Comparison of ENCODE assay signal across 8 cellular contexts in the genomic region with DNA sequence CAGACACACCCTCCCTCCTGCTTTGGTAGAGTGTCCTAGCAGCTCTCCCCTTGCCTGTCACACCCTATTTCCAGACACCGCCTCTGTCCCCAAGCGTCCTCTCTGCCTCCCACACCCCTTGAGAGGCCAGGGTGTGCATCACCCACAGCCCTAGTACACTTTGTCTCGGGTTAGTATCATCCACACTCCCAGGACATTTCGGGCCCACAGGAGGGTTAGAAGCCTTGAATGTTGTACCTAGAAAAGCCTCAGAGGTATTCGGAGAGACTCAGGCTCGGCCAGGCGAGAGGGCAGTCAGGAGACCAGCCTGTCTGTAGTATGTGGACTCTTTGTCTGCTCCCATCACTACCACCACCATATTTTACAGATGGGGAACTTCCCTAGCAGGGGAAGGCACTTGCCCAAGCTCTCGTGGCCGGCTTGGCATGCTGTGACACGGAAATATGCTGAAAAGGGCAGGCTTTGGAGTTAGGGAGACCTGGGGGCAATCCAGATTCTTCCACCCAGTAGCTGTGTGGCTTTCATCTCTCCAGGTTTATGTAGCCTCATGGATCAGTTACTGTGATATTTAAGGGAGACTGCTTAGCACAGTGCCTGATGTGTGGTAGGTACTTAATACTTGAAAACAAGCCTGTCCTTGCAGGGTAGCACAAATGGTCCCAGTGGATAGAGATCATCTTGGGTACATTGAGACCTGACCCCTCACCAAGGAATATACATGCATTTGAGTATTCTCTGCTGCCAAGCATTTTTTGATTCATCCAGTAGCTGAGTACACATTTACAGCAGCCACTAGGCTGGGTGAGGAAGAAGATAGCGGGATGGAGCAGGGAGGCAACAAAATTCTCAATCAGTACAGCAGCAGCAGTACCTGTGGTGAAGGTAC. TPM values are rescaled to one million over a fixed set of nuclear protein-coding genes. Genes with fewer than 3 reads are reported as not detected.
DNase-seq lines count a peak whose midpoint lies in the region; ATAC-seq, FAIRE-seq and TF ChIP-seq lines count a peak whose summit lies in the region.

No MANE protein-coding gene starts in this region.

- SMC1A ChIA-PET in GM12878 (lab: Charles Lee; ENCODE audit: uncharacterized antibody, unreplicated experiment) = interaction anchor here (0.6 to 2.2 kb wide), 6 partner anchors 18 to 1810 kb away, joined by 3 to 10 read pairs (median 3); a partner anchor contains a TSS

- peaks cover 7 to 25% of the 10 kb centered on the region in 2 experiments for H3K36me3 ChIP-seq in GM12878 (ENCODE audit: control insufficient read depth in 2 of 2, insufficient read depth in 2 of 2, low read length in 1 of 2)
- H3K36me3 ChIP-seq in lower lobe of right lung = peaks cover 43% of the 10 kb centered on the region

- H3K27ac ChIP-seq in GM12878 (ENCODE audit: control insufficient read depth, insufficient read depth) = peak overlapping the region; percentile 61
- H3K27ac ChIP-seq in lower lobe of right lung = peak overlapping the region; percentile 99

- no peaks in the 10 kb centered on the region for H3K27me3 Mint-ChIP-seq in activated naive CD4-positive, alpha-beta T cell treated with anti-CD3 and anti-CD28 coated beads, Interleukin-2, amount 10 ng/mL, durations not matched to agents 7 days and 5 days
- H3K27me3 Mint-ChIP-seq in type B pancreatic cell = no peaks in the 10 kb centered on the region

- no peaks in the 10 kb centered on the region for H4K20me1 ChIP-seq in GM12878 (ENCODE audit: control insufficient read depth, insufficient read depth)

- BruUV-seq in GM12878 (replicated peaks; lab: Mats Ljungman, UMichigan) = no TSS peak

- intact Hi-C loops in GM12878 (cut with micrococcal nuclease; ENCODE audit: unreplicated experiment) = no loop called here
- intact Hi-C loops in lower lobe of right lung (cut with DNase I) = no loop called here

- H2AFZ ChIP-seq in GM12878 (ENCODE audit: control insufficient read depth, low read depth, low read length) = no peak overlapping the region

- TF ChIP-seq RAD21 in GM12878 (IDR thresholded peaks at IDR 0.05; ENCODE audit: insufficient read depth, low read depth, low read length) = no peak

- peak overlapping the region; percentile 72 for H3K9ac ChIP-seq in GM12878 (ENCODE audit: control insufficient read depth, insufficient read depth, low read length)

- H3K4me3 ChIP-seq in GM12878 (peak overlapping the region; percentile 93), lower lobe of right lung (peak overlapping the region; percentile 95)

- no peaks in the 10 kb centered on the region for H3K27me3 ChIP-seq in GM12878 (replicated peaks in 1 of 2; ENCODE audit: control insufficient read depth in 2 of 2, insufficient read depth in 2 of 2, low read length in 1 of 2)
- H3K27me3 ChIP-seq in lower lobe of right lung (ENCODE audit: low read depth) = no peaks in the 10 kb centered on the region

- peak overlapping the region; percentile 94 for H3K27ac Mint-ChIP-seq in activated naive CD4-positive, alpha-beta T cell treated with anti-CD3 and anti-CD28 coated beads, Interleukin-2, amount 10 ng/mL, durations not matched to agents 7 days and 5 days
- peak overlapping the region; percentile 95 for H3K27ac Mint-ChIP-seq in type B pancreatic cell

- POLR2A ChIA-PET in GM12878 (lab: Charles Lee) = interaction anchor here (0.7 to 3.6 kb wide), 4 partner anchors 8 to 820 kb away, joined by 3 to 42 read pairs (median 6); a partner anchor contains a TSS

- H3K36me3 Mint-ChIP-seq in activated naive CD4-positive, alpha-beta T cell treated with anti-CD3 and anti-CD28 coated beads, Interleukin-2, amount 10 ng/mL, durations not matched to agents 7 days and 5 days = peaks cover 39% of the 10 kb centered on the region
- peaks cover 19% of the 10 kb centered on the region for H3K36me3 Mint-ChIP-seq in type B pancreatic cell

- no peak for TF ChIP-seq EP300 in GM12878 (IDR thresholded peaks at IDR 0.05; ENCODE audit: borderline replicate concordance in 1 of 2, control insufficient read depth in 1 of 2, low read depth in 2 of 2, low read length in 2 of 2)

- TF ChIP-seq CTCF in GM12878 (IDR thresholded peaks at IDR 0.05 in 2 of 3, conservative IDR thresholded peaks at IDR 0.05 in 1 of 3; ENCODE audit: control insufficient read depth in 2 of 3, extremely low read depth in 1 of 3, insufficient read depth in 1 of 3, low read depth in 3 of 3, low read length in 3 of 3) (no peak), lower lobe of right lung (IDR thresholded peaks at IDR 0.05) (no peak), type B pancreatic cell (conservative IDR thresholded peaks at IDR 0.05) (no peak)

- in situ Hi-C loops in GM12878 (cut with MboI) = no loop called here

- RAD21 ChIA-PET in GM12878 (lab: Charles Lee; ENCODE audit: unreplicated experiment) = interaction anchor here (0.8 to 3.6 kb wide), 4 partner anchors 49 to 230 kb away, joined by 3 to 27 read pairs (median 7); a partner anchor contains a TSS

- H3K79me2 ChIP-seq in GM12878 (ENCODE audit: control insufficient read depth, insufficient read depth, low read length) = peaks cover 55% of the 10 kb centered on the region

- WGBS in GM12878 (ENCODE audit: insufficient coverage, insufficient replicate concordance, low lambda C conversion rate, missing lambda C conversion rate) = 57% methylated on average over 11 of the region's 11 CpGs

- peak overlapping the region; percentile 95 for H3K4me2 ChIP-seq in GM12878 (ENCODE audit: control insufficient read depth, insufficient read depth)

- peaks cover 51% of the 10 kb centered on the region for H3K4me1 Mint-ChIP-seq in activated naive CD4-positive, alpha-beta T cell treated with anti-CD3 and anti-CD28 coated beads, Interleukin-2, amount 10 ng/mL, durations not matched to agents 7 days and 5 days
- peaks cover 30% of the 10 kb centered on the region for H3K4me1 Mint-ChIP-seq in type B pancreatic cell (ENCODE audit: unreplicated experiment)

- H3K4me1 ChIP-seq in GM12878 (ENCODE audit: control insufficient read depth, insufficient read depth, low read length) = peaks cover 8% of the 10 kb centered on the region
- peaks cover 43% of the 10 kb centered on the region for H3K4me1 ChIP-seq in lower lobe of right lung

- no peak for TF ChIP-seq POLR2A in GM12878 (IDR thresholded peaks at IDR 0.05; ENCODE audit: low read depth, low read length)

- ATAC-seq in GM12878 (no peak), lower lobe of right lung (no peak)

- CTCF ChIA-PET in activated naive CD4-positive, alpha-beta T cell treated with anti-CD3 and anti-CD28 coated beads, Interleukin-2, amount 10 ng/mL, durations not matched to agents 7 days and 5 days (lab: Charles Lee) = interaction anchor here (0.9 to 3.6 kb wide), 5 partner anchors 12 to 229 kb away, joined by 4 to 22 read pairs (median 15); a partner anchor contains a TSS
- CTCF ChIA-PET in GM12878 (lab: Yijun Ruan, JAX) = interaction anchor here (1.1 to 3.0 kb wide), 4 partner anchors 49 to 230 kb away, joined by 3 to 9 read pairs (median 8); a partner anchor contains a TSS

- peak overlapping the region; percentile 95 for H3K4me3 Mint-ChIP-seq in activated naive CD4-positive, alpha-beta T cell treated with anti-CD3 and anti-CD28 coated beads, Interleukin-2, amount 10 ng/mL, durations not matched to agents 7 days and 5 days
- peak overlapping the region; percentile 99 for H3K4me3 Mint-ChIP-seq in type B pancreatic cell

- FAIRE-seq in GM12878 (lab: Jason Lieb, UNC) = no peak

- no peaks in the 10 kb centered on the region for H3K9me3 Mint-ChIP-seq in activated naive CD4-positive, alpha-beta T cell treated with anti-CD3 and anti-CD28 coated beads, Interleukin-2, amount 10 ng/mL, durations not matched to agents 7 days and 5 days
- H3K9me3 Mint-ChIP-seq in type B pancreatic cell = no peaks in the 10 kb centered on the region

- no peak for DNase-seq in activated naive CD4-positive, alpha-beta T cell treated with anti-CD3 and anti-CD28 coated beads, Interleukin-2, amount 10 ng/mL, durations not matched to agents 7 days and 5 days
- no peak for DNase-seq in activated naive CD4-positive, alpha-beta T cell treated with Interleukin-2 at 50 U/mL for 16 hours
- DNase-seq in GM12878 (ENCODE audit: low read depth, low spot score) (no peak), lower lobe of right lung (no peak), type B pancreatic cell (ENCODE audit: extremely low spot score, unreplicated experiment) (peak; percentile 11), NCI-H345 (lab: John Stamatoyannopoulos, UW) (no peak), NCI-H446 treated with DMSO at 0.1 percent for 48 hours (lab: John Stamatoyannopoulos, UW) (no peak)
- no peak for DNase-seq in stimulated activated naive CD4-positive, alpha-beta T cell (lab: John Stamatoyannopoulos, UW)

- H3K9me3 ChIP-seq in GM12878 (replicated peaks; ENCODE audit: control insufficient read depth, insufficient read depth, low read length) = no peaks in the 10 kb centered on the region
- no peaks in the 10 kb centered on the region for H3K9me3 ChIP-seq in lower lobe of right lung

RNA-seq across cellular contexts. Expression of a gene that starts 1.4 kb away (rescaled TPM):
- 42.4 and 44.7 TPM in 2 replicates for total RNA-seq in GM12878 (2013; cell fraction: nucleolus; rRNA removed)
- 23.0 and 25.0 TPM in 2 replicates for total RNA-seq in GM12878 (2014; rRNA removed)
- total RNA-seq in GM12878 (2014; rRNA removed; fragmentation: Illumina TruSeq; extraction: Trizol) = 15.4 and 15.7 TPM in 2 replicates
- total RNA-seq in GM12878 (2021) = 18.0 and 18.7 TPM in 2 replicates
- polyA plus RNA-seq in GM12878 (2011; ENCODE audit: low read depth) = 16.0 TPM
- 29.9 and 33.0 TPM in 2 replicates for polyA plus RNA-seq in GM12878 (2011; rRNA removed)
- 32.7 and 35.3 TPM in 2 replicates for polyA plus RNA-seq in GM12878 (2011; cell fraction: cytosol; rRNA removed)
- polyA plus RNA-seq in GM12878 (2011; cell fraction: nucleus; rRNA removed) = 51.6 and 60.7 TPM in 2 replicates
- polyA plus RNA-seq in GM12878 (2012) = 20.2 and 24.7 TPM in 2 replicates
- 16.9 and 17.5 TPM in 2 replicates for polyA plus RNA-seq in GM12878 (2014; fragmentation: Illumina TruSeq; extraction: Trizol)
- 1 to 10 TPM; 7.2 to 7.6 TPM for polyA plus RNA-seq in GM12878 (2014; fragmentation: Nextera tagmentation; extraction: Ambion mirVana)
- 17.1 and 18.3 TPM in 2 replicates for polyA plus RNA-seq in GM12878 (2014; rRNA removed)
- 10 to 100 TPM; 22.3 to 24.4 TPM for polyA plus RNA-seq in GM12878 (2016; fragmentation: Nextera tagmentation; extraction: Ambion mirVana)
- 25.4 and 32.7 TPM in 2 replicates for polyA minus RNA-seq in GM12878 (2011; rRNA and poly(A)+ RNA removed)
- 9.8 and 12.2 TPM in 2 replicates for polyA minus RNA-seq in GM12878 (2011; cell fraction: cytosol; rRNA and poly(A)+ RNA removed)
- polyA minus RNA-seq in GM12878 (2011; cell fraction: nucleus; rRNA and poly(A)+ RNA removed) = 8.2 and 12.2 TPM in 2 replicates
- 73.7 TPM for total RNA-seq in lower lobe of right lung
- total RNA-seq in type B pancreatic cell (ENCODE audit: low replicate concordance) = 52.0 and 55.0 TPM in 2 replicates

RNA-seq across cellular contexts. Expression of a gene that starts 1.6 kb away (rescaled TPM):
- total RNA-seq in GM12878 (2013; cell fraction: nucleolus; rRNA removed) = 2.3 and 3.3 TPM in 2 replicates
- total RNA-seq in GM12878 (2014; rRNA removed) = 22.4 and 27.0 TPM in 2 replicates
- total RNA-seq in GM12878 (2014; rRNA removed; fragmentation: Illumina TruSeq; extraction: Trizol) = 24.4 and 24.6 TPM in 2 replicates
- 20.1 and 21.0 TPM in 2 replicates for total RNA-seq in GM12878 (2021)
- polyA plus RNA-seq in GM12878 (2011; ENCODE audit: low read depth) = 6.0 TPM
- polyA plus RNA-seq in GM12878 (2011; rRNA removed) = 22.9 and 28.8 TPM in 2 replicates
- 15.1 and 17.8 TPM in 2 replicates for polyA plus RNA-seq in GM12878 (2011; cell fraction: cytosol; rRNA removed)
- 9.3 and 10.0 TPM in 2 replicates for polyA plus RNA-seq in GM12878 (2011; cell fraction: nucleus; rRNA removed)
- 7.6 and 9.5 TPM in 2 replicates for polyA plus RNA-seq in GM12878 (2012)
- 34.9 and 38.4 TPM in 2 replicates for polyA plus RNA-seq in GM12878 (2014; fragmentation: Illumina TruSeq; extraction: Trizol)
- polyA plus RNA-seq in GM12878 (2014; fragmentation: Nextera tagmentation; extraction: Ambion mirVana) = 10 to 100 TPM; 37.9 to 46.8 TPM
- polyA plus RNA-seq in GM12878 (2014; rRNA removed) = 25.3 and 26.0 TPM in 2 replicates
- polyA plus RNA-seq in GM12878 (2016; fragmentation: Nextera tagmentation; extraction: Ambion mirVana) = 10 to 100 TPM; 31.9 to 36.4 TPM
- 13.3 and 13.8 TPM in 2 replicates for polyA minus RNA-seq in GM12878 (2011; rRNA and poly(A)+ RNA removed)
- polyA minus RNA-seq in GM12878 (2011; cell fraction: cytosol; rRNA and poly(A)+ RNA removed) = 3.6 and 4.5 TPM in 2 replicates
- polyA minus RNA-seq in GM12878 (2011; cell fraction: nucleus; rRNA and poly(A)+ RNA removed) = 2.3 and 3.8 TPM in 2 replicates
- total RNA-seq in lower lobe of right lung = 12.6 TPM
- total RNA-seq in type B pancreatic cell (ENCODE audit: low replicate concordance) = 13.6 and 14.1 TPM in 2 replicates

RNA-seq across cellular contexts. Expression of a gene that starts 52.1 kb away (rescaled TPM):
- 61.0 and 69.0 TPM in 2 replicates for total RNA-seq in GM12878 (2013; cell fraction: nucleolus; rRNA removed)
- 30.2 and 32.9 TPM in 2 replicates for total RNA-seq in GM12878 (2014; rRNA removed)
- total RNA-seq in GM12878 (2014; rRNA removed; fragmentation: Illumina TruSeq; extraction: Trizol) = 27.9 and 29.5 TPM in 2 replicates
- 32.9 and 35.1 TPM in 2 replicates for total RNA-seq in GM12878 (2021)
- 20.3 TPM for polyA plus RNA-seq in GM12878 (2011; ENCODE audit: low read depth)
- polyA plus RNA-seq in GM12878 (2011; rRNA removed) = 19.2 and 27.7 TPM in 2 replicates
- polyA plus RNA-seq in GM12878 (2011; cell fraction: cytosol; rRNA removed) = 19.1 and 21.0 TPM in 2 replicates
- polyA plus RNA-seq in GM12878 (2011; cell fraction: nucleus; rRNA removed) = 80.0 and 91.2 TPM in 2 replicates
- 23.5 and 29.0 TPM in 2 replicates for polyA plus RNA-seq in GM12878 (2012)
- 31.5 and 36.3 TPM in 2 replicates for polyA plus RNA-seq in GM12878 (2014; fragmentation: Illumina TruSeq; extraction: Trizol)
- polyA plus RNA-seq in GM12878 (2014; fragmentation: Nextera tagmentation; extraction: Ambion mirVana) = 1 to 10 TPM; 4.0 to 6.1 TPM
- polyA plus RNA-seq in GM12878 (2014; rRNA removed) = 25.8 and 28.1 TPM in 2 replicates
- polyA plus RNA-seq in GM12878 (2016; fragmentation: Nextera tagmentation; extraction: Ambion mirVana) = 10 to 100 TPM; 45.7 to 48.3 TPM
- polyA minus RNA-seq in GM12878 (2011; rRNA and poly(A)+ RNA removed) = 30.3 and 31.2 TPM in 2 replicates
- polyA minus RNA-seq in GM12878 (2011; cell fraction: cytosol; rRNA and poly(A)+ RNA removed) = 12.4 and 13.0 TPM in 2 replicates
- 33.9 and 45.0 TPM in 2 replicates for polyA minus RNA-seq in GM12878 (2011; cell fraction: nucleus; rRNA and poly(A)+ RNA removed)
- total RNA-seq in lower lobe of right lung = 31.8 TPM
- total RNA-seq in type B pancreatic cell (ENCODE audit: low replicate concordance) = 42.9 and 44.2 TPM in 2 replicates

RNA-seq across cellular contexts. Expression of a gene that starts 52.4 kb away (rescaled TPM):
- total RNA-seq in GM12878 (2013; cell fraction: nucleolus; rRNA removed) = 7.5 and 7.9 TPM in 2 replicates
- 15.5 and 17.1 TPM in 2 replicates for total RNA-seq in GM12878 (2014; rRNA removed)
- 26.8 and 30.5 TPM in 2 replicates for total RNA-seq in GM12878 (2014; rRNA removed; fragmentation: Illumina TruSeq; extraction: Trizol)
- 16.0 and 18.3 TPM in 2 replicates for total RNA-seq in GM12878 (2021)
- 10.9 TPM for polyA plus RNA-seq in GM12878 (2011; ENCODE audit: low read depth)
- polyA plus RNA-seq in GM12878 (2011; rRNA removed) = 25.2 and 44.6 TPM in 2 replicates
- 5.2 and 5.9 TPM in 2 replicates for polyA plus RNA-seq in GM12878 (2011; cell fraction: cytosol; rRNA removed)
- 5.4 and 6.0 TPM in 2 replicates for polyA plus RNA-seq in GM12878 (2011; cell fraction: nucleus; rRNA removed)
- polyA plus RNA-seq in GM12878 (2012) = 17.9 and 22.1 TPM in 2 replicates
- 27.8 and 33.8 TPM in 2 replicates for polyA plus RNA-seq in GM12878 (2014; fragmentation: Illumina TruSeq; extraction: Trizol)
- polyA plus RNA-seq in GM12878 (2014; fragmentation: Nextera tagmentation; extraction: Ambion mirVana) = 100 to 1,000 TPM in 1 of 2 experiments, 10 to 100 TPM in 1; 98.1 to 111 TPM
- 20.0 and 23.9 TPM in 2 replicates for polyA plus RNA-seq in GM12878 (2014; rRNA removed)
- 10 to 100 TPM; 79.6 to 85.3 TPM for polyA plus RNA-seq in GM12878 (2016; fragmentation: Nextera tagmentation; extraction: Ambion mirVana)
- polyA minus RNA-seq in GM12878 (2011; rRNA and poly(A)+ RNA removed) = 2.9 and 3.2 TPM in 2 replicates
- polyA minus RNA-seq in GM12878 (2011; cell fraction: cytosol; rRNA and poly(A)+ RNA removed) = 1.8 and 2.1 TPM in 2 replicates
- 2.7 and 5.9 TPM in 2 replicates for polyA minus RNA-seq in GM12878 (2011; cell fraction: nucleus; rRNA and poly(A)+ RNA removed)
- total RNA-seq in lower lobe of right lung = 9.5 TPM
- 11.6 and 12.4 TPM in 2 replicates for total RNA-seq in type B pancreatic cell (ENCODE audit: low replicate concordance)
